In the genomic region with DNA sequence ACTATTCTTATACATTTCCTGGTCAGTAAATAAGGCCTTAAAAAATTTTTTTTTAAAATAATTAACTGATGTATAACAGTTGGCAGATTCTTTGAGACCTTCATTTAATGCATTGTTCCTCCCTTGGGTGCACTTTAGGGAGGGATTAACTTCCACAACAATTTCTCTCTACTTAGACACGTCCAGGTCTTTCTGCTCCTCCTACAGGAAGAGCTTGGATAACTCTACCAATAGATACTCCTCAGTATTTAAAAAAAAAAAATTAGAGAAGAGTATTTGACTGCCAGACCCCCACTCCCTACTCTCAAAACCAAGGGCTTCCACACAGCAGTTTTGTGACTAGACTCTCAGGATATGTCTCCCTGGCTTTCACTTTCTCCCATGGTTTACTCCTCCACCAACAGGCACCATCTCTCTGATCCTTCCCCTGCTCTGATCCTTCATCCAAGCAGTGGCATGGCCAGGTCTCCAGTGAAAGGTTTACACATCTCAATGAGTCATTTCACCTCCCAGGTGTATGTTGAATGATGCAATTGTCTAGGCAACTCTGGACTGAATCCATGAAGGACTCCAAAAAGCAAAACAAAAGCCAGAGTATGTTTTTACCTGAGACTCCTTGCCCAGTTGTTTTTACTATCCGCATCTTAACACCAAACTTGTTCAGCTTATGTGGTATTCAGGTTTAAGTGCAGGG, we compare ENCODE assay signal across 24 cellular contexts. TPM values are rescaled to one million over a fixed set of nuclear protein-coding genes. Genes with fewer than 3 reads are reported as not detected.
A peak's percentile ranks its signal among the peaks of the same experiment; 100 is the strongest.
DNase-seq lines count a peak whose midpoint lies in the region; ATAC-seq, FAIRE-seq and TF ChIP-seq lines count a peak whose summit lies in the region.
"Had no signal": no experiment of that assay in that cellular context is flagged by ENCODE, and none has a peak within 500 bp of the region (broad histone marks: within the 10 kb centered on the region; RNA-seq: fewer than 3 reads in every experiment).

No MANE protein-coding gene starts in this region.

- H3K14ac ChIP-seq in mesenchymal stem cell (ENCODE audit: low read length in 2 of 2) = no peak overlapping the region

- H3K4me2 ChIP-seq in mesenchymal stem cell (ENCODE audit: low read length, poor library complexity, severe bottlenecking) = peak overlapping the region; percentile 84

- DNase-seq in DMS53 treated with DMSO at 0.1 percent for 48 hours (lab: John Stamatoyannopoulos, UW; ENCODE audit: unreplicated experiment) (peak; percentile 60), HuH-7.5 (ENCODE audit: low spot score) (peak; percentile 69), bronchial epithelial cell (ENCODE audit: low read depth) (peak; percentile 32), mesenchymal stem cell (no peak), EL (no peak), H7 (no peak)
- no peak for DNase-seq in activated naive CD8-positive, alpha-beta T cell treated with anti-CD3 and anti-CD28 coated beads, Interleukin-2, amount 50 U/mL, for 24 hours
- DNase-seq: activated CD4-positive, alpha-beta T cell treated with anti-CD3 and anti-CD28 coated beads, Interleukin-2, amount 50 U/mL, for 4 hours; activated naive CD4-positive, alpha-beta T cell; anterior cingulate cortex; colonic mucosa; NCI-H2081; NCI-H526; nucleus accumbens; SHP77 treated with DMSO at 0.1 percent for 48 hours; testis had no signal

- 20% methylated on average over 1 of the region's 2 CpGs for WGBS in mesenchymal stem cell

- H3K27ac ChIP-seq in mesenchymal stem cell (ENCODE audit: low read length, poor library complexity, severe bottlenecking) = peak overlapping the region; percentile 85
- H3K27ac ChIP-seq: colonic mucosa, epithelial cell of prostate, testis had no signal

- no peak overlapping the region for H3K4me3 Mint-ChIP-seq in activated naive CD8-positive, alpha-beta T cell treated with anti-CD3 and anti-CD28 coated beads, Interleukin-2, amount 50 U/mL, for 24 hours
- H3K4me3 Mint-ChIP-seq: stimulated activated effector memory CD8-positive, alpha-beta T cell treated with anti-CD3 and anti-CD28 coated beads, Interleukin-12 subunit alpha, Interleukin-12 subunit beta, amount 100 ng/mL, for 72 hours; T-helper 1 cell treated with Interleukin-12 subunit alpha and Interleukin-12 subunit beta and Interleukin-4 antibody, amounts not matched to agents 30 μg/mL and 1 μg/mL, for 36 hours had no signal

- peaks cover 8% of the 10 kb centered on the region for H3K79me1 ChIP-seq in mesenchymal stem cell (replicated peaks; ENCODE audit: low read length, poor library complexity, severe bottlenecking)

- H2BK12ac ChIP-seq in mesenchymal stem cell (ENCODE audit: low read length in 2 of 2) = no peak overlapping the region

- H3K27me3 ChIP-seq in bronchial epithelial cell (ENCODE audit: control insufficient read depth, insufficient read depth, low read length) = peaks cover 37% of the 10 kb centered on the region
- H3K27me3 ChIP-seq in mesenchymal stem cell (ENCODE audit: control insufficient read depth in 1 of 2, insufficient read depth in 1 of 2, low read length in 2 of 2) = peaks cover 0 to 99% of the 10 kb centered on the region in 2 experiments
- H3K27me3 ChIP-seq in H7 (ENCODE audit: control insufficient read depth, insufficient read depth, low read length) = peaks cover 92% of the 10 kb centered on the region
- H3K27me3 ChIP-seq: testis had no signal

- no peak overlapping the region for H3K9ac ChIP-seq in mesenchymal stem cell (ENCODE audit: low read length)

- peaks cover 78% of the 10 kb centered on the region for H3K27me3 Mint-ChIP-seq in activated naive CD8-positive, alpha-beta T cell treated with anti-CD3 and anti-CD28 coated beads, Interleukin-2, amount 50 U/mL, for 24 hours

- H3K36me3 Mint-ChIP-seq in activated naive CD8-positive, alpha-beta T cell treated with anti-CD3 and anti-CD28 coated beads, Interleukin-2, amount 50 U/mL, for 24 hours (ENCODE audit: low read depth) = peaks cover 3% of the 10 kb centered on the region

- H3K36me3 ChIP-seq in bronchial epithelial cell (ENCODE audit: control insufficient read depth, insufficient read depth, low read length) = no peaks in the 10 kb centered on the region
- H3K36me3 ChIP-seq in mesenchymal stem cell (ENCODE audit: control insufficient read depth in 1 of 2, insufficient read depth in 2 of 2, low read depth in 1 of 2, low read length in 2 of 2) = peaks cover 0 to 3% of the 10 kb centered on the region in 2 experiments
- H3K36me3 ChIP-seq in H7 (replicated peaks; ENCODE audit: control insufficient read depth, insufficient read depth, low read length) = no peaks in the 10 kb centered on the region
- H3K36me3 ChIP-seq: colonic mucosa had no signal

- H4K8ac ChIP-seq in mesenchymal stem cell (ENCODE audit: low read length) = no peak overlapping the region

- no peaks in the 10 kb centered on the region for H3K9me3 ChIP-seq in mesenchymal stem cell (ENCODE audit: control insufficient read depth, low read length)
- H3K9me3 ChIP-seq: colonic mucosa, testis had no signal

- no peak for ATAC-seq in activated naive CD8-positive, alpha-beta T cell treated with anti-CD3 and anti-CD28 coated beads, Interleukin-2, amount 50 U/mL, for 24 hours
- no peak for ATAC-seq in GM19463 (IDR thresholded peaks at IDR 0.05; ENCODE audit: unreplicated experiment)
- ATAC-seq: K562; left lobe of liver; stimulated activated effector memory CD8-positive, alpha-beta T cell treated with anti-CD3 and anti-CD28 coated beads, Interleukin-12 subunit alpha, Interleukin-12 subunit beta, amount 100 ng/mL, for 72 hours had no signal

- H2BK120ac ChIP-seq in mesenchymal stem cell (ENCODE audit: low read depth, low read length) = no peak overlapping the region

- H3K4me1 Mint-ChIP-seq in activated naive CD8-positive, alpha-beta T cell treated with anti-CD3 and anti-CD28 coated beads, Interleukin-2, amount 50 U/mL, for 24 hours = peaks cover 2% of the 10 kb centered on the region
- H3K4me1 Mint-ChIP-seq: stimulated activated effector memory CD8-positive, alpha-beta T cell treated with anti-CD3 and anti-CD28 coated beads, Interleukin-12 subunit alpha, Interleukin-12 subunit beta, amount 100 ng/mL, for 72 hours had no signal

- no peak overlapping the region for H3K18ac ChIP-seq in mesenchymal stem cell (ENCODE audit: low read depth in 1 of 2, low read length in 2 of 2)

- no peak overlapping the region for H4K91ac ChIP-seq in mesenchymal stem cell (ENCODE audit: low read length)

- no peak overlapping the region for H2BK15ac ChIP-seq in mesenchymal stem cell (ENCODE audit: low read depth, poor library complexity, severe bottlenecking)

- H3K4me1 ChIP-seq in mesenchymal stem cell (ENCODE audit: control insufficient read depth, insufficient read depth, low read depth, low read length) = peaks cover 17% of the 10 kb centered on the region
- H3K4me1 ChIP-seq: colonic mucosa, testis had no signal

- H3K4me3 ChIP-seq in bronchial epithelial cell (ENCODE audit: low read depth, low read length) (no peak overlapping the region), mesenchymal stem cell (ENCODE audit: insufficient read depth in 1 of 2, low read depth in 1 of 2, low read length in 2 of 2) (no peak overlapping the region), H7 (ENCODE audit: insufficient read depth, low read depth, low read length) (no peak overlapping the region)
- H3K4me3 ChIP-seq: colonic mucosa, K562, testis had no signal

- H2AFZ ChIP-seq in mesenchymal stem cell (ENCODE audit: low read depth, low read length) = no peak overlapping the region

- no peak for TF ChIP-seq CTCF in bronchial epithelial cell (IDR thresholded peaks at IDR 0.05; ENCODE audit: insufficient read depth, low read length, severe bottlenecking)

- H3K9me3 Mint-ChIP-seq in activated naive CD8-positive, alpha-beta T cell treated with anti-CD3 and anti-CD28 coated beads, Interleukin-2, amount 50 U/mL, for 24 hours = no peaks in the 10 kb centered on the region
- H3K9me3 Mint-ChIP-seq: stimulated activated effector memory CD8-positive, alpha-beta T cell treated with anti-CD3 and anti-CD28 coated beads, Interleukin-12 subunit alpha, Interleukin-12 subunit beta, amount 100 ng/mL, for 72 hours had no signal

- FAIRE-seq in bronchial epithelial cell (lab: Jason Lieb, UNC) = no peak
- FAIRE-seq: frontal cortex, GM12891, K562 had no signal

- peak overlapping the region; percentile 86 for H2AK5ac ChIP-seq in mesenchymal stem cell (ENCODE audit: low read length, severe bottlenecking)

- no peak overlapping the region for H2BK5ac ChIP-seq in mesenchymal stem cell (ENCODE audit: low read depth, low read length, poor library complexity, severe bottlenecking)

- H3K23ac ChIP-seq in mesenchymal stem cell (ENCODE audit: low read length in 2 of 2) = no peak overlapping the region

- H3K4ac ChIP-seq in mesenchymal stem cell (ENCODE audit: low read depth in 1 of 2, low read length in 2 of 2) = no peak overlapping the region

- no peak overlapping the region for H3K27ac Mint-ChIP-seq in activated naive CD8-positive, alpha-beta T cell treated with anti-CD3 and anti-CD28 coated beads, Interleukin-2, amount 50 U/mL, for 24 hours
- H3K27ac Mint-ChIP-seq: stimulated activated effector memory CD8-positive, alpha-beta T cell treated with anti-CD3 and anti-CD28 coated beads, Interleukin-12 subunit alpha, Interleukin-12 subunit beta, amount 100 ng/mL, for 72 hours; T-helper 1 cell treated with Interleukin-12 subunit alpha and Interleukin-12 subunit beta and Interleukin-4 antibody, amounts not matched to agents 30 μg/mL and 1 μg/mL, for 36 hours had no signal

RNA-seq across cellular contexts. Expression of gene ZIC4, which starts 7.4 kb away (rescaled TPM):
- total RNA-seq in bronchial epithelial cell = not detected in 2 replicates
- polyA plus RNA-seq in mesenchymal stem cell (2013, experiment 1 of 2) = not detected
- polyA plus RNA-seq in mesenchymal stem cell (2013, experiment 2 of 2) = not detected
- total RNA-seq in H7 (2014; rRNA removed; shearing (Covaris generic)) = 0.59 TPM in 1 of 2 replicates, not detected in the other
- total RNA-seq: colonic mucosa, K562 had no signal
- polyA plus RNA-seq: K562 had no signal

RNA-seq across cellular contexts. Expression of gene ZIC1, which starts 10.2 kb away (rescaled TPM):
- not detected in 2 replicates for total RNA-seq in bronchial epithelial cell
- polyA plus RNA-seq in mesenchymal stem cell (2013, experiment 1 of 2) = 0.17 TPM
- 0.14 TPM for polyA plus RNA-seq in mesenchymal stem cell (2013, experiment 2 of 2)
- total RNA-seq in H7 (2014; rRNA removed; shearing (Covaris generic)) = 2.0 and 3.5 TPM in 2 replicates

Comparison
In these comparisons a context has a peak if more than half of its experiments do, and no peak if none do; other contexts are left out.
1. DNase-seq: peak in DMS53 treated with DMSO at 0.1 percent for 48 hours (single experiment), HuH-7.5 (single experiment) and bronchial epithelial cell (single experiment); none in mesenchymal stem cell (single experiment), EL (single experiment), activated naive CD8-positive, alpha-beta T cell treated with anti-CD3 and anti-CD28 coated beads, Interleukin-2, amount 50 U/mL, for 24 hours (single experiment) and H7 (single experiment).